ENCODE assay signal across 23 cellular contexts in genomic region chr12:101231626-101232025, GRCh38. TPM values are rescaled to one million over a fixed set of nuclear protein-coding genes. Genes with fewer than 3 reads are reported as not detected.
DNase-seq lines count a peak whose midpoint lies in the region; ATAC-seq, FAIRE-seq and TF ChIP-seq lines count a peak whose summit lies in the region.
"Had no signal": no experiment of that assay in that cellular context is flagged by ENCODE, and none has a peak within 500 bp of the region (broad histone marks: within the 10 kb centered on the region; RNA-seq: fewer than 3 reads in every experiment).

No MANE protein-coding gene starts in this region.

- no peaks in the 10 kb centered on the region for H3F3A ChIP-seq in DOHH2 (ENCODE audit: control insufficient read depth, insufficient read depth)

- peaks cover 21% of the 10 kb centered on the region for H3K4me1 Mint-ChIP-seq in astrocyte (ENCODE audit: low read depth, unreplicated experiment)
- no peaks in the 10 kb centered on the region for H3K4me1 Mint-ChIP-seq in activated T-cell treated with anti-CD3 and anti-CD28 coated beads, Interleukin-2, amount 50 U/mL, for 4 hours (ENCODE audit: low read depth)
- no peaks in the 10 kb centered on the region for H3K4me1 Mint-ChIP-seq in CD8-positive, alpha-beta memory T cell
- H3K4me1 Mint-ChIP-seq: CD4-positive, alpha-beta memory T cell had no signal

- H3K27ac ChIP-seq in DOHH2 (ENCODE audit: low read depth, low read length), result no peak overlapping the region
- no peak overlapping the region for H3K27ac ChIP-seq in astrocyte (ENCODE audit: low read depth, low read length)
- H3K27ac ChIP-seq in CD8-positive, alpha-beta memory T cell (ENCODE audit: low read depth, low read length), result no peak overlapping the region
- H3K27ac ChIP-seq: A549, C4-2B had no signal

- H3K4me3 Mint-ChIP-seq in astrocyte (ENCODE audit: unreplicated experiment), result no peak overlapping the region
- no peak overlapping the region for H3K4me3 Mint-ChIP-seq in activated T-cell treated with anti-CD3 and anti-CD28 coated beads, Interleukin-2, amount 50 U/mL, for 4 hours
- no peak overlapping the region for H3K4me3 Mint-ChIP-seq in CD8-positive, alpha-beta memory T cell
- H3K4me3 Mint-ChIP-seq: CD4-positive, alpha-beta memory T cell; HFFc6 had no signal

- H3K9me3 ChIP-seq in DOHH2 (ENCODE audit: control insufficient read depth, insufficient read depth, low read length), result no peaks in the 10 kb centered on the region
- no peaks in the 10 kb centered on the region for H3K9me3 ChIP-seq in astrocyte (ENCODE audit: insufficient read depth, low read depth, low read length)
- no peaks in the 10 kb centered on the region for H3K9me3 ChIP-seq in CD8-positive, alpha-beta memory T cell (ENCODE audit: low read length)
- H3K9me3 ChIP-seq: A549, BE2C had no signal

- peak; percentile 1 for DNase-seq in KBM-7
- peak; percentile 30 for DNase-seq in NOMO-1 treated with DMSO at 0.1 percent for 48 hours (lab: John Stamatoyannopoulos, UW; ENCODE audit: unreplicated experiment)
- no peak for DNase-seq in astrocyte (ENCODE audit: low read depth)
- DNase-seq in activated T-cell treated with anti-CD3 and anti-CD28 coated beads, Interleukin-2, amount 50 U/mL, for 4 hours, result no peak
- no peak for DNase-seq in CD8-positive, alpha-beta memory T cell
- DNase-seq in NCI-H774 (lab: John Stamatoyannopoulos, UW), result no peak
- DNase-seq: BE2C; CD4-positive, alpha-beta memory T cell; COR-L47; DMS153; DMS79 treated with DMSO at 0.1 percent for 48 hours; GDM1; HCEC 1CT; HFFc6 had no signal

- no peaks in the 10 kb centered on the region for H3K36me3 Mint-ChIP-seq in astrocyte (ENCODE audit: low read depth, unreplicated experiment)
- H3K36me3 Mint-ChIP-seq in activated T-cell treated with anti-CD3 and anti-CD28 coated beads, Interleukin-2, amount 50 U/mL, for 4 hours (ENCODE audit: insufficient read depth), result no peaks in the 10 kb centered on the region
- H3K36me3 Mint-ChIP-seq in CD8-positive, alpha-beta memory T cell, result no peaks in the 10 kb centered on the region
- H3K36me3 Mint-ChIP-seq: CD4-positive, alpha-beta memory T cell had no signal

- no peaks in the 10 kb centered on the region for H3K36me3 ChIP-seq in DOHH2 (ENCODE audit: control insufficient read depth, low read length)
- no peaks in the 10 kb centered on the region for H3K36me3 ChIP-seq in astrocyte (ENCODE audit: insufficient read depth, low read length)
- no peaks in the 10 kb centered on the region for H3K36me3 ChIP-seq in CD8-positive, alpha-beta memory T cell (ENCODE audit: insufficient read depth, low read length)
- H3K36me3 ChIP-seq: BE2C had no signal

- H3K27ac Mint-ChIP-seq in astrocyte (ENCODE audit: unreplicated experiment), result peak overlapping the region; percentile 64
- no peak overlapping the region for H3K27ac Mint-ChIP-seq in CD8-positive, alpha-beta memory T cell
- H3K27ac Mint-ChIP-seq: CD4-positive, alpha-beta memory T cell had no signal

- POLR2A ChIA-PET in CD8-positive, alpha-beta memory T cell (lab: Charles Lee), result no interaction called here

- H3K27me3 ChIP-seq in DOHH2 (ENCODE audit: control insufficient read depth, low read length), result no peaks in the 10 kb centered on the region
- no peaks in the 10 kb centered on the region for H3K27me3 ChIP-seq in astrocyte (ENCODE audit: insufficient read depth, low read length)
- no peaks in the 10 kb centered on the region for H3K27me3 ChIP-seq in CD8-positive, alpha-beta memory T cell (ENCODE audit: insufficient read depth, low read length, poor library complexity, severe bottlenecking)
- H3K27me3 ChIP-seq: BE2C had no signal

- no peak overlapping the region for H3K9ac ChIP-seq in astrocyte (ENCODE audit: low read length)

- ATAC-seq in activated T-cell treated with anti-CD3 and anti-CD28 coated beads, Interleukin-2, amount 50 U/mL, for 4 hours, result no peak
- ATAC-seq: A549 had no signal

- H3K4me2 ChIP-seq in DOHH2 (ENCODE audit: low read length) (peak overlapping the region; percentile 27; the same call in 1 of the 2 replicates), astrocyte (ENCODE audit: low read length) (no peak overlapping the region)
- H3K4me2 ChIP-seq: A549 had no signal

- in situ Hi-C loops in KBM-7 (cut with MboI; ENCODE audit: low pct_unique_long_range_greater_than_20kb, low sequenced_read_pairs), result no loop called here

- H4K20me1 ChIP-seq in DOHH2 (ENCODE audit: control insufficient read depth, insufficient read depth, low read depth, low read length), result no peaks in the 10 kb centered on the region
- H4K20me1 ChIP-seq in astrocyte (ENCODE audit: insufficient read depth, low read length), result no peaks in the 10 kb centered on the region

- no peak overlapping the region for H2AFZ ChIP-seq in astrocyte (ENCODE audit: low read depth, low read length)

- H3K4me1 ChIP-seq in DOHH2 (ENCODE audit: control insufficient read depth, low read length) (peaks cover 25% of the 10 kb centered on the region), astrocyte (ENCODE audit: insufficient read depth, low read length) (peaks cover 5% of the 10 kb centered on the region)
- H3K4me1 ChIP-seq in CD8-positive, alpha-beta memory T cell (ENCODE audit: insufficient read depth, low read length), result no peaks in the 10 kb centered on the region
- H3K4me1 ChIP-seq: A549, BE2C had no signal

- FAIRE-seq in astrocyte (lab: Jason Lieb, UNC), result no peak
- FAIRE-seq: A549, D721Med, GM12892, GM19239 had no signal

- CTCF ChIA-PET in CD8-positive, alpha-beta memory T cell (lab: Charles Lee), result no interaction called here

- H3K79me2 ChIP-seq in DOHH2 (ENCODE audit: control insufficient read depth, low read length), result no peaks in the 10 kb centered on the region
- H3K79me2 ChIP-seq in astrocyte (ENCODE audit: insufficient read depth, low read length), result no peaks in the 10 kb centered on the region

- TF ChIP-seq CTCF in DOHH2 (IDR thresholded peaks at IDR 0.05; ENCODE audit: low read depth, low read length, poor library complexity, severe bottlenecking) (no peak), astrocyte (IDR thresholded peaks at IDR 0.05; ENCODE audit: insufficient read depth, low read depth, low read length) (no peak)

- no peaks in the 10 kb centered on the region for H3K27me3 Mint-ChIP-seq in astrocyte (ENCODE audit: low read depth, unreplicated experiment)
- peaks cover 4% of the 10 kb centered on the region for H3K27me3 Mint-ChIP-seq in activated T-cell treated with anti-CD3 and anti-CD28 coated beads, Interleukin-2, amount 50 U/mL, for 4 hours (ENCODE audit: low read depth)
- H3K27me3 Mint-ChIP-seq in CD8-positive, alpha-beta memory T cell, result peaks cover 4 to 10% of the 10 kb centered on the region in 2 donors

- H3K4me3 ChIP-seq in DOHH2 (ENCODE audit: low read length) (no peak overlapping the region), astrocyte (ENCODE audit: insufficient read depth, low read depth, low read length) (no peak overlapping the region)
- H3K4me3 ChIP-seq in CD8-positive, alpha-beta memory T cell (ENCODE audit: low read length), result no peak overlapping the region
- H3K4me3 ChIP-seq: A549 had no signal

- H3K9me2 ChIP-seq in DOHH2 (replicated peaks; ENCODE audit: control insufficient read depth, low read length), result no peaks in the 10 kb centered on the region

- H3K9me3 Mint-ChIP-seq in astrocyte (ENCODE audit: unreplicated experiment), result no peaks in the 10 kb centered on the region
- no peaks in the 10 kb centered on the region for H3K9me3 Mint-ChIP-seq in activated T-cell treated with anti-CD3 and anti-CD28 coated beads, Interleukin-2, amount 50 U/mL, for 4 hours
- H3K9me3 Mint-ChIP-seq in CD8-positive, alpha-beta memory T cell, result no peaks in the 10 kb centered on the region
- H3K9me3 Mint-ChIP-seq: CD4-positive, alpha-beta memory T cell; HFFc6 had no signal

RNA-seq across cellular contexts. Expression of gene SLC5A8, which starts 21.6 kb away (rescaled TPM):
- total RNA-seq in astrocyte, result not detected in 2 replicates
- total RNA-seq in activated T-cell treated with anti-CD3 and anti-CD28 coated beads, Interleukin-2, amount 50 U/mL, for 4 hours, result not detected
- total RNA-seq in CD8-positive, alpha-beta memory T cell, result not detected
- polyA plus RNA-seq in CD8-positive, alpha-beta memory T cell, result not detected
- total RNA-seq: CD4-positive, alpha-beta memory T cell; H4; HFFc6; HT1080 had no signal
- polyA plus RNA-seq: A549; AG04450; CD4-positive, alpha-beta memory T cell had no signal

RNA-seq across cellular contexts. Expression of gene UTP20, which starts 48.3 kb away (rescaled TPM):
- total RNA-seq in astrocyte, result 14.7 and 19.3 TPM in 2 replicates
- total RNA-seq in activated T-cell treated with anti-CD3 and anti-CD28 coated beads, Interleukin-2, amount 50 U/mL, for 4 hours, result 10 to 100 TPM; 61.7 to 69.5 (median 68.3) TPM
- total RNA-seq in CD8-positive, alpha-beta memory T cell, result 10 to 100 TPM; 58.6 to 58.8 TPM
- 5.8 TPM for polyA plus RNA-seq in CD8-positive, alpha-beta memory T cell

Comparison
In these comparisons a context has a peak if more than half of its experiments do, and no peak if none do; other contexts are left out.
1. DNase-seq: peak in KBM-7 (single experiment) and NOMO-1 treated with DMSO at 0.1 percent for 48 hours (single experiment); none in astrocyte (single experiment), activated T-cell treated with anti-CD3 and anti-CD28 coated beads, Interleukin-2, amount 50 U/mL, for 4 hours (single experiment), CD8-positive, alpha-beta memory T cell (0 of 5) and NCI-H774 (single experiment).